In genomic region chr9:109414125-109414785, GRCh38 we compare ENCODE assay signal across 20 cellular contexts.
A peak's percentile ranks its signal among the peaks of the same experiment; 100 is the strongest.
DNase-seq lines count a peak whose midpoint lies in the region; ATAC-seq, FAIRE-seq and TF ChIP-seq lines count a peak whose summit lies in the region.
"Had no signal": no experiment of that assay in that cellular context is flagged by ENCODE, and none has a peak within 500 bp of the region (broad histone marks: within the 10 kb centered on the region; RNA-seq: fewer than 3 reads in every experiment).

No MANE protein-coding gene starts in this region.

- no peak overlapping the region for H2BK5ac ChIP-seq in H1 (ENCODE audit: low read depth, low read length)
- no peak overlapping the region for H2BK5ac ChIP-seq in neuronal stem cell (ENCODE audit: low read length)

- no peak overlapping the region for H3K27ac Mint-ChIP-seq in naive thymus-derived CD8-positive, alpha-beta T cell
- H3K27ac Mint-ChIP-seq: activated naive CD4-positive, alpha-beta T cell treated with anti-CD3 and anti-CD28 coated beads, Interleukin-2, amount 10 ng/mL, durations not matched to agents 7 days and 5 days had no signal

- TF ChIP-seq CTCF in GM12864 (IDR thresholded peaks at IDR 0.05; ENCODE audit: low read depth, low read length, missing control alignments): peak; percentile 24
- TF ChIP-seq CTCF in KMS-11 (conservative IDR thresholded peaks at IDR 0.05; ENCODE audit: low read depth, low read length): no peak
- peak; percentile 17 to 22 (median 21); a peak in 2 of 4 replicates for TF ChIP-seq CTCF in H1 (IDR thresholded peaks at IDR 0.05; ENCODE audit: control extremely low read depth in 1 of 3, insufficient read depth in 1 of 3, low read depth in 1 of 3, low read length in 3 of 3)
- TF ChIP-seq CTCF in gastrocnemius medialis (IDR thresholded peaks at IDR 0.05 in 4 of 5, conservative IDR thresholded peaks at IDR 0.05 in 1 of 5): no peak

- no peak overlapping the region for H3K4me3 ChIP-seq in GM12864 (ENCODE audit: low read depth, low read length)
- no peak overlapping the region for H3K4me3 ChIP-seq in KMS-11 (IDR thresholded peaks at IDR 0.05; ENCODE audit: insufficient read depth, low read depth, low read length)
- H3K4me3 ChIP-seq in H1 (ENCODE audit: extremely low read depth in 1 of 4, insufficient read depth in 2 of 4, low read depth in 3 of 4, low read length in 4 of 4): no peak overlapping the region
- peak overlapping the region in 1 of 4 donors; percentile 5 for H3K4me3 ChIP-seq in gastrocnemius medialis
- no peak overlapping the region for H3K4me3 ChIP-seq in neuronal stem cell (ENCODE audit: low read length in 2 of 2)
- H3K4me3 ChIP-seq: smooth muscle cell had no signal

- no peak overlapping the region for H2BK20ac ChIP-seq in H1 (ENCODE audit: low read length)

- no peak overlapping the region for H3K9ac ChIP-seq in KMS-11
- H3K9ac ChIP-seq in H1 (replicated peaks in 1 of 4; ENCODE audit: extremely low read depth in 1 of 4, low read depth in 3 of 4, low read length in 3 of 4): no peak overlapping the region
- H3K9ac ChIP-seq in neuronal stem cell (ENCODE audit: low read depth, low read length, poor library complexity): no peak overlapping the region

- no peak overlapping the region for H3K18ac ChIP-seq in H1 (ENCODE audit: extremely low read depth, low read length)
- no peak overlapping the region for H3K18ac ChIP-seq in neuronal stem cell (ENCODE audit: low read length)

- H2AK5ac ChIP-seq in H1 (ENCODE audit: low read depth, low read length) (no peak overlapping the region), neuronal stem cell (ENCODE audit: low read depth, low read length) (no peak overlapping the region)

- H2AFZ ChIP-seq in KMS-11 (ENCODE audit: low read depth) (no peak overlapping the region), H1 (ENCODE audit: low read length) (no peak overlapping the region), neuronal stem cell (ENCODE audit: low read length) (no peak overlapping the region)

- H4K20me1 ChIP-seq in KMS-11 (ENCODE audit: insufficient read depth): no peaks in the 10 kb centered on the region
- no peaks in the 10 kb centered on the region for H4K20me1 ChIP-seq in H1 (replicated peaks in 1 of 2; ENCODE audit: control insufficient read depth in 1 of 2, insufficient read depth in 2 of 2, low read length in 2 of 2)

- H3K14ac ChIP-seq in H1 (ENCODE audit: insufficient read length) (no peak overlapping the region), neuronal stem cell (ENCODE audit: low read length) (no peak overlapping the region)

- H2BK12ac ChIP-seq in H1 (ENCODE audit: low read depth, low read length) (0 out of 2 replicates have a peak overlapping the region, but pooled peaks have one; percentile 80), neuronal stem cell (ENCODE audit: low read length) (no peak overlapping the region)

- in situ Hi-C loops in gastrocnemius medialis (cut with MboI; ENCODE audit: low sequenced_read_pairs in 4 of 4): no loop called here

- H3K4me2 ChIP-seq in KMS-11: peak overlapping the region; percentile 39
- H3K4me2 ChIP-seq in H1 (ENCODE audit: insufficient read depth in 1 of 2, low read depth in 2 of 2, low read length in 2 of 2): no peak overlapping the region
- no peak overlapping the region for H3K4me2 ChIP-seq in neuronal stem cell (ENCODE audit: insufficient read depth, low read length, poor library complexity, severe bottlenecking)
- H3K4me2 ChIP-seq: smooth muscle cell had no signal

- H4K91ac ChIP-seq in H1 (replicated peaks; ENCODE audit: insufficient read length, low read length) (no peak overlapping the region), neuronal stem cell (ENCODE audit: low read depth, low read length, poor library complexity) (no peak overlapping the region)

- no peak overlapping the region for H4K5ac ChIP-seq in H1 (ENCODE audit: insufficient read length, low read depth, low read length)

- H3K4me1 ChIP-seq in KMS-11 (ENCODE audit: low read depth, poor library complexity, severe bottlenecking): peaks cover 69% of the 10 kb centered on the region
- H3K4me1 ChIP-seq in H1 (replicated peaks in 1 of 4; ENCODE audit: control insufficient read depth in 3 of 4, insufficient read depth in 4 of 4, low read length in 3 of 4): peaks cover 4 to 12% (median 8%) of the 10 kb centered on the region in 4 experiments; a peak in 5 of 7 replicates
- peaks cover 55 to 60% of the 10 kb centered on the region in 2 donors for H3K4me1 ChIP-seq in gastrocnemius medialis
- H3K4me1 ChIP-seq in neuronal stem cell (ENCODE audit: control insufficient read depth in 2 of 2, insufficient read depth in 1 of 2, low read depth in 1 of 2, low read length in 2 of 2): peaks cover 16 to 39% of the 10 kb centered on the region in 2 donors

- H4K8ac ChIP-seq in H1 (ENCODE audit: extremely low read depth, insufficient read depth, low read length) (no peak overlapping the region), neuronal stem cell (ENCODE audit: low read depth, low read length) (no peak overlapping the region)

- POLR2A ChIA-PET in H1 (lab: Charles Lee; ENCODE audit: partially characterized antibody): no interaction called here
- POLR2A ChIA-PET in naive thymus-derived CD8-positive, alpha-beta T cell (lab: Charles Lee): no interaction called here

- CTCF ChIA-PET in H1 (lab: Charles Lee; ENCODE audit: partially characterized antibody): interaction anchor here (0.6 to 5.7 kb wide), 24 partner anchors 7 to 324 kb away, joined by 3 to 65 read pairs (median 4); no protein-coding TSS in a partner anchor

- H3K79me2 ChIP-seq in KMS-11 (ENCODE audit: insufficient read depth, low read depth) (no peaks in the 10 kb centered on the region), H1 (ENCODE audit: control insufficient read depth in 1 of 2, insufficient read depth in 2 of 2, low read length in 2 of 2) (no peaks in the 10 kb centered on the region)

- H3K56ac ChIP-seq in H1 (replicated peaks; ENCODE audit: insufficient read length, low read depth, low read length): no peak overlapping the region

- no peak overlapping the region for H2BK120ac ChIP-seq in H1 (replicated peaks; ENCODE audit: low read depth, low read length)
- H2BK120ac ChIP-seq in neuronal stem cell (ENCODE audit: low read depth, low read length): no peak overlapping the region

- H3K27ac ChIP-seq in KMS-11 (peak overlapping the region; percentile 1; the same call in 1 of the 2 replicates), H1 (ENCODE audit: low read depth, low read length) (no peak overlapping the region), gastrocnemius medialis (peak overlapping the region; percentile 61 to 95 (median 74)), neuronal stem cell (replicated peaks; ENCODE audit: low read length) (no peak overlapping the region)
- H3K27ac ChIP-seq: WERI-Rb-1 had no signal

- H3K9me3 ChIP-seq in H1 (ENCODE audit: insufficient read depth in 2 of 2, low read depth in 1 of 2, low read length in 1 of 2): no peaks in the 10 kb centered on the region
- no peaks in the 10 kb centered on the region for H3K9me3 ChIP-seq in gastrocnemius medialis
- no peaks in the 10 kb centered on the region for H3K9me3 ChIP-seq in neuronal stem cell (replicated peaks in 1 of 2; ENCODE audit: control insufficient read depth in 2 of 2, insufficient read depth in 1 of 2, low read depth in 1 of 2, low read length in 2 of 2)

- TF ChIP-seq RAD21 in H1 (IDR thresholded peaks at IDR 0.05 in 1 of 2, conservative IDR thresholded peaks at IDR 0.05 in 1 of 2; ENCODE audit: low read depth in 2 of 2, low read length in 2 of 2): no peak; a peak in 1 of 4 replicates

- DNase-seq in GM12864 (ENCODE audit: low read depth) (no peak), H1 (ENCODE audit: low read depth in 1 of 2, low spot score in 2 of 2) (no peak), gastrocnemius medialis (no peak), neuronal stem cell (ENCODE audit: low spot score) (no peak), NCI-H2107 treated with DMSO at 0.1 percent for 48 hours (lab: John Stamatoyannopoulos, UW; ENCODE audit: unreplicated experiment) (no peak)
- no peak for DNase-seq in naive thymus-derived CD8-positive, alpha-beta T cell
- DNase-seq: activated naive CD4-positive, alpha-beta T cell treated with anti-CD3 and anti-CD28 coated beads, Interleukin-2, amount 10 ng/mL, durations not matched to agents 7 days and 5 days; CD4-positive, CD25-positive, alpha-beta regulatory T cell; mammary epithelial cell; NCI-H1105 treated with DMSO at 0.1 percent for 48 hours; NCI-H2029 treated with DMSO at 0.1 percent for 48 hours; NCI-H345; NCI-H748 treated with DMSO at 0.1 percent for 48 hours; nucleus accumbens; stimulated activated CD4-positive, alpha-beta T cell treated with anti-CD3 and anti-CD28 coated beads, Interleukin-2, amount 100 ng/mL, for 24 hours; WERI-Rb-1 had no signal

- peaks cover 0 to 6% (median 2%) of the 10 kb centered on the region in 4 donors for H3K4me1 Mint-ChIP-seq in naive thymus-derived CD8-positive, alpha-beta T cell

- H3K79me1 ChIP-seq in H1 (ENCODE audit: low read depth, low read length) (no peaks in the 10 kb centered on the region), neuronal stem cell (ENCODE audit: low read depth, low read length) (no peaks in the 10 kb centered on the region)

- no peaks in the 10 kb centered on the region for H3K27me3 ChIP-seq in KMS-11 (ENCODE audit: insufficient read depth, low read depth)
- H3K27me3 ChIP-seq in H1 (replicated peaks in 1 of 4; ENCODE audit: control insufficient read depth in 3 of 4, extremely low read depth in 1 of 4, insufficient read depth in 3 of 4, low read length in 3 of 4): no peaks in the 10 kb centered on the region
- no peaks in the 10 kb centered on the region for H3K27me3 ChIP-seq in gastrocnemius medialis
- H3K27me3 ChIP-seq in neuronal stem cell (ENCODE audit: control insufficient read depth in 3 of 3, insufficient read depth in 3 of 3, low read depth in 1 of 3, low read length in 3 of 3): no peaks in the 10 kb centered on the region

- no peak overlapping the region for H2BK15ac ChIP-seq in H1 (ENCODE audit: low read length)
- no peak overlapping the region for H2BK15ac ChIP-seq in neuronal stem cell (ENCODE audit: low read length)

- intact Hi-C loops in gastrocnemius medialis (cut with DNase I; ENCODE audit: low total_unique reads): no loop called here

- H3K23me2 ChIP-seq in H1 (ENCODE audit: low read depth, low read length): no peaks in the 10 kb centered on the region

- H3K23ac ChIP-seq in H1 (ENCODE audit: insufficient read length) (no peak overlapping the region), neuronal stem cell (ENCODE audit: low read depth, low read length, poor library complexity) (no peak overlapping the region)

- no peak for TF ChIP-seq POLR2A in H1 (IDR thresholded peaks at IDR 0.05; ENCODE audit: control extremely low read depth in 1 of 2, low read depth in 2 of 2, low read length in 2 of 2)
- no peak for TF ChIP-seq POLR2A in gastrocnemius medialis (IDR thresholded peaks at IDR 0.05)

- 73% methylated on average over 7 of the region's 7 CpGs; no CpG with 5 or more reads in 1 of the 2 experiments for WGBS in H1 (ENCODE audit: extremely low coverage in 1 of 2, insufficient coverage in 1 of 2, insufficient read length in 1 of 2, insufficient replicate concordance in 2 of 2, low coverage in 1 of 2, low lambda C conversion rate in 2 of 2, missing lambda C conversion rate in 1 of 2), 2 experiments
- no CpG with 5 or more reads among the region's 7 CpGs for WGBS in neuronal stem cell (ENCODE audit: extremely low coverage in 2 of 2, insufficient read length in 2 of 2, insufficient replicate concordance in 1 of 2), 2 donors

- FAIRE-seq in H1 (lab: Jason Lieb, UNC): no peak
- FAIRE-seq: bronchial epithelial cell had no signal

- no peak for TF ChIP-seq EP300 in H1 (IDR thresholded peaks at IDR 0.05; ENCODE audit: borderline replicate concordance in 1 of 2, low read depth in 2 of 2, low read length in 2 of 2)

- peaks cover 8 to 36% (median 17%) of the 10 kb centered on the region in 5 donors for H3K27me3 Mint-ChIP-seq in naive thymus-derived CD8-positive, alpha-beta T cell
- H3K27me3 Mint-ChIP-seq: CD4-positive, CD25-positive, alpha-beta regulatory T cell had no signal

- no peaks in the 10 kb centered on the region for H3K9me3 Mint-ChIP-seq in naive thymus-derived CD8-positive, alpha-beta T cell
- H3K9me3 Mint-ChIP-seq: activated naive CD4-positive, alpha-beta T cell treated with anti-CD3 and anti-CD28 coated beads, Interleukin-2, amount 10 ng/mL, durations not matched to agents 7 days and 5 days had no signal

- no peak for ATAC-seq in gastrocnemius medialis
- no peak for ATAC-seq in naive thymus-derived CD8-positive, alpha-beta T cell
- ATAC-seq: HCT116 had no signal

- H3K36me3 ChIP-seq in KMS-11 (ENCODE audit: insufficient read depth) (no peaks in the 10 kb centered on the region), H1 (ENCODE audit: control insufficient read depth in 2 of 4, insufficient read depth in 4 of 4, low read length in 3 of 4) (no peaks in the 10 kb centered on the region), gastrocnemius medialis (peaks cover 0 to 30% of the 10 kb centered on the region in 2 donors), neuronal stem cell (replicated peaks in 1 of 2; ENCODE audit: control insufficient read depth in 2 of 2, insufficient read depth in 2 of 2, low read length in 2 of 2) (no peaks in the 10 kb centered on the region)
- H3K36me3 ChIP-seq: WERI-Rb-1 had no signal

- no peaks in the 10 kb centered on the region for H3K36me3 Mint-ChIP-seq in naive thymus-derived CD8-positive, alpha-beta T cell
- H3K36me3 Mint-ChIP-seq: activated naive CD4-positive, alpha-beta T cell treated with anti-CD3 and anti-CD28 coated beads, Interleukin-2, amount 10 ng/mL, durations not matched to agents 7 days and 5 days; CD4-positive, CD25-positive, alpha-beta regulatory T cell had no signal

- no peak overlapping the region for H3K4me3 Mint-ChIP-seq in naive thymus-derived CD8-positive, alpha-beta T cell
- H3K4me3 Mint-ChIP-seq: activated naive CD4-positive, alpha-beta T cell treated with anti-CD3 and anti-CD28 coated beads, Interleukin-2, amount 10 ng/mL, durations not matched to agents 7 days and 5 days; CD4-positive, CD25-positive, alpha-beta regulatory T cell had no signal

- no peak overlapping the region for H3K4ac ChIP-seq in H1 (replicated peaks; ENCODE audit: insufficient read length, low read depth, low read length)
- H3K4ac ChIP-seq in neuronal stem cell (ENCODE audit: low read length): no peak overlapping the region

Comparison
In these comparisons a context has a peak if more than half of its experiments do, and no peak if none do; other contexts are left out.
1. CTCF ChIP-seq: peak in GM12864 (single experiment) and H1 (3 of 3); none in KMS-11 (single experiment) and gastrocnemius medialis (0 of 5).
2. H3K27ac ChIP-seq: peak in KMS-11 (single experiment) and gastrocnemius medialis (4 of 4); none in H1 (single experiment) and neuronal stem cell (single experiment).